In the genomic region with DNA sequence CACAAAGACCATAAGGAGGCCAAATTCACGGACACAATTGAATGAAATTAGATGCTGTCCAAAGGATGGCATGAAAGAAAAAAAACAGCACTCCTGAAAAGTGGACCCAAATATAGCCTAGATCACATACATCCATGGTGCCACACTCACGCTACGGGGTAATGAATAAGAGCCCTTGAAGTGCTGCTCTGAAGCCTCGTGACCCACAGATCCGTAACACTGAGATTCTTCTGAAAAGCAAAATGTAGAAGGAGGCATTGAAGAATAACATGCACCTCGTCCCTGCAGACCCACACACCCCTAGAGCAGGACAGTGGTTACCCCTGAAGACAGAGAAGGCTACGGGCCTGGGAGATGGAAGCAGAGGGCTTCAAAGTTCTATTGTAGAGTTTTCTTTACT, we compare ENCODE assay signal across 1 cellular context.
TF ChIP-seq lines count a peak whose summit lies in the region.

No MANE protein-coding gene starts in this region.

TF ChIP-seq in GM23338, 12 proteins besides CTCF, POLR2A, EP300 and RAD21:
- TF ChIP-seq POLR2AphosphoS5 (IDR thresholded peaks at IDR 0.05; ENCODE audit: low read depth) (no peak), JUNB (IDR thresholded peaks at IDR 0.05; ENCODE audit: unreplicated experiment) (no peak), EZH2phosphoT487 (IDR thresholded peaks at IDR 0.05; ENCODE audit: unreplicated experiment) (no peak), CREB1 (CRISPR knock-in tag; IDR thresholded peaks at IDR 0.05; ENCODE audit: low read depth) (no peak), ETS1 (IDR thresholded peaks at IDR 0.05) (no peak), NANOG (IDR thresholded peaks at IDR 0.05; ENCODE audit: borderline replicate concordance) (no peak)
- TF ChIP-seq, protein P1, sequence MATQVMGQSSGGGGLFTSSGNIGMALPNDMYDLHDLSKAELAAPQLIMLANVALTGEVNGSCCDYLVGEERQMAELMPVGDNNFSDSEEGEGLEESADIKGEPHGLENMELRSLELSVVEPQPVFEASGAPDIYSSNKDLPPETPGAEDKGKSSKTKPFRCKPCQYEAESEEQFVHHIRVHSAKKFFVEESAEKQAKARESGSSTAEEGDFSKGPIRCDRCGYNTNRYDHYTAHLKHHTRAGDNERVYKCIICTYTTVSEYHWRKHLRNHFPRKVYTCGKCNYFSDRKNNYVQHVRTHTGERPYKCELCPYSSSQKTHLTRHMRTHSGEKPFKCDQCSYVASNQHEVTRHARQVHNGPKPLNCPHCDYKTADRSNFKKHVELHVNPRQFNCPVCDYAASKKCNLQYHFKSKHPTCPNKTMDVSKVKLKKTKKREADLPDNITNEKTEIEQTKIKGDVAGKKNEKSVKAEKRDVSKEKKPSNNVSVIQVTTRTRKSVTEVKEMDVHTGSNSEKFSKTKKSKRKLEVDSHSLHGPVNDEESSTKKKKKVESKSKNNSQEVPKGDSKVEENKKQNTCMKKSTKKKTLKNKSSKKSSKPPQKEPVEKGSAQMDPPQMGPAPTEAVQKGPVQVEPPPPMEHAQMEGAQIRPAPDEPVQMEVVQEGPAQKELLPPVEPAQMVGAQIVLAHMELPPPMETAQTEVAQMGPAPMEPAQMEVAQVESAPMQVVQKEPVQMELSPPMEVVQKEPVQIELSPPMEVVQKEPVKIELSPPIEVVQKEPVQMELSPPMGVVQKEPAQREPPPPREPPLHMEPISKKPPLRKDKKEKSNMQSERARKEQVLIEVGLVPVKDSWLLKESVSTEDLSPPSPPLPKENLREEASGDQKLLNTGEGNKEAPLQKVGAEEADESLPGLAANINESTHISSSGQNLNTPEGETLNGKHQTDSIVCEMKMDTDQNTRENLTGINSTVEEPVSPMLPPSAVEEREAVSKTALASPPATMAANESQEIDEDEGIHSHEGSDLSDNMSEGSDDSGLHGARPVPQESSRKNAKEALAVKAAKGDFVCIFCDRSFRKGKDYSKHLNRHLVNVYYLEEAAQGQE (IDR thresholded peaks at IDR 0.05; ENCODE audit: unreplicated experiment): no peak
